ENCODE assay signal across 9 cellular contexts in genomic region chr16:15434079-15434424, GRCh38. TPM values are rescaled to one million over a fixed set of nuclear protein-coding genes. Genes with fewer than 3 reads are reported as not detected.
A peak's percentile ranks its signal among the peaks of the same experiment; 100 is the strongest.
DNase-seq lines count a peak whose midpoint lies in the region; ATAC-seq, FAIRE-seq and TF ChIP-seq lines count a peak whose summit lies in the region.
"Had no signal": no experiment of that assay in that cellular context is flagged by ENCODE, and none has a peak within 500 bp of the region (broad histone marks: within the 10 kb centered on the region; RNA-seq: fewer than 3 reads in every experiment).

No MANE protein-coding gene starts in this region.

- peaks cover 7% of the 10 kb centered on the region for H3K27me3 Mint-ChIP-seq in nephron (ENCODE audit: low read depth)

- no peaks in the 10 kb centered on the region for H3K4me1 ChIP-seq in ACC112 (ENCODE audit: control insufficient read depth, insufficient read depth, low read length, unreplicated experiment)
- no peaks in the 10 kb centered on the region for H3K4me1 ChIP-seq in ectodermal cell (ENCODE audit: control insufficient read depth, insufficient read depth, low read length)

- H3K27ac Mint-ChIP-seq in nephron = peak overlapping the region in 2 of 3 experiments; percentile 0 to 86

- H3K9me3 Mint-ChIP-seq in nephron = no peaks in the 10 kb centered on the region

- H3K9me3 ChIP-seq in ectodermal cell (ENCODE audit: control insufficient read depth, low read length) = no peaks in the 10 kb centered on the region

- H3K79me2 ChIP-seq in ACC112 (ENCODE audit: control insufficient read depth, insufficient read depth, low read length, unreplicated experiment) = peaks cover 12% of the 10 kb centered on the region

- WGBS in ectodermal cell, 2 experiments = 70 to 71% methylated on average over 12 of the region's 12 CpGs

- FAIRE-seq in RCC 7860 (lab: Jason Lieb, UNC) = no peak

- H3K27me3 ChIP-seq in ACC112 (ENCODE audit: insufficient read depth, low read length) (no peaks in the 10 kb centered on the region), ectodermal cell (ENCODE audit: control insufficient read depth, insufficient read depth, low read length, poor library complexity, severe bottlenecking) (peaks cover 10% of the 10 kb centered on the region)

- no peaks in the 10 kb centered on the region for H3K36me3 Mint-ChIP-seq in nephron (ENCODE audit: low read depth)

- H3K36me3 ChIP-seq in ACC112 (ENCODE audit: insufficient read depth, low read length) (no peaks in the 10 kb centered on the region), ectodermal cell (ENCODE audit: control insufficient read depth, insufficient read depth, low read length) (no peaks in the 10 kb centered on the region)

- peak overlapping the region; percentile 88 to 97 (median 91) for H3K4me3 Mint-ChIP-seq in nephron

- H3K27ac ChIP-seq in ACC112 (ENCODE audit: low read depth, low read length) (no peak overlapping the region), ectodermal cell (ENCODE audit: insufficient read depth, low read depth, low read length, poor library complexity, severe bottlenecking) (no peak overlapping the region)
- H3K27ac ChIP-seq: epithelial cell of prostate had no signal

- no peak for TF ChIP-seq CTCF in nephron (IDR thresholded peaks at IDR 0.05; ENCODE audit: unreplicated experiment in 3 of 3)

- ATAC-seq in HG03045 (IDR thresholded peaks at IDR 0.05; ENCODE audit: unreplicated experiment) (no peak), GM18861 (IDR thresholded peaks at IDR 0.05; ENCODE audit: unreplicated experiment) (no peak), GM21390 (IDR thresholded peaks at IDR 0.05; ENCODE audit: unreplicated experiment) (no peak)

- H3K4me1 Mint-ChIP-seq in nephron = peaks cover 15% of the 10 kb centered on the region

- DNase-seq in NCI-H146 (lab: John Stamatoyannopoulos, UW) (peak; percentile 65), RCC 7860 (ENCODE audit: low spot score) (no peak)

- peak overlapping the region; percentile 72 for H2AFZ ChIP-seq in ACC112 (ENCODE audit: low read length, unreplicated experiment)

- peak overlapping the region; percentile 97 for H3K4me3 ChIP-seq in ACC112 (ENCODE audit: low read depth, low read length)
- peak overlapping the region; percentile 81 for H3K4me3 ChIP-seq in ectodermal cell (ENCODE audit: insufficient read depth, low read depth, low read length)

RNA-seq across cellular contexts. Expression of gene BMERB1, which starts 0.3 kb away (rescaled TPM):
- 43.1 TPM for polyA plus RNA-seq in ectodermal cell (2013, experiment 1 of 4)
- polyA plus RNA-seq in ectodermal cell (2013, experiment 2 of 4) = 40.1 TPM
- 42.0 TPM for polyA plus RNA-seq in ectodermal cell (2013, experiment 3 of 4)
- polyA plus RNA-seq in ectodermal cell (2013, experiment 4 of 4) = 40.8 TPM

RNA-seq across cellular contexts. Expression of gene MPV17L, which starts 38.5 kb away (rescaled TPM):
- polyA plus RNA-seq in ectodermal cell (2013, experiment 1 of 4) = 1.0 TPM
- 0.78 TPM for polyA plus RNA-seq in ectodermal cell (2013, experiment 2 of 4)
- polyA plus RNA-seq in ectodermal cell (2013, experiment 3 of 4) = 0.64 TPM
- polyA plus RNA-seq in ectodermal cell (2013, experiment 4 of 4) = 1.0 TPM

RNA-seq across cellular contexts. Expression of gene NPIPA5, which starts 56.0 kb away (rescaled TPM):
- polyA plus RNA-seq in ectodermal cell (2013, experiment 1 of 4) = 43.9 TPM
- polyA plus RNA-seq in ectodermal cell (2013, experiment 2 of 4) = 41.2 TPM
- 28.8 TPM for polyA plus RNA-seq in ectodermal cell (2013, experiment 3 of 4)
- polyA plus RNA-seq in ectodermal cell (2013, experiment 4 of 4) = 36.8 TPM
